Comparison of ENCODE assay signal across 1 cellular context in the genomic region with DNA sequence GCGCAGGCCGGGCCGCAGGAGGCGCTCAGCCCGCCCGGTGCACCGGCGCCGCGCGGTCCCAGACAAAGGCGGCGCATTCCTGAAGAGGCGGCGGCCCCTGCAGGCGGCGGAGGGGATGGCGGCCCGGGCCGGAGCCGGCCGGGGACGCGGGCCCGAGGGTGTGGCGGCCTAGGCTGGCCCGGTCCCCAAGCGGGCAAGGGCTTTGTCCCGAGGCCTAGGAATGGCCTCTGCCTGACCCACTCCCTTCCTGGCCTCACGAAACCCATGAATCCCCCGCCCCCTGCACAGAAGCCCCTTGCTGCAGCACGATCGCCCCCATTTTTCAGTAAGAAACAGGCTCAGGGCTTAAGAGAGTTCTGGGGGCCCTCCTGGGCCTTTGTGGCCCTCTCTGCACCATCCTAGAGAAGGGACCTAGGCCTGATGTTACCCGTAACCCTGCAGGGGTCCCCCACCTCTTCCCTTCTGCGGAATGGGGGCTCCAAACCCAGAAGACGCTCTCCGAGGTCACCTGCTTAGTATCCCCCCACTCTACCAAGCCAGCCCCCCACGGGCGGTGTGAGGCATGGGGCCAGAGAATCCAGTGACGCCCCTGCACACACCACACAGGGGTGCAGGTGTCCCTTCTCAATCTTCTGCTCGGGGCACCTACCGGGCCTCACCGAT.
TF ChIP-seq lines count a peak whose summit lies in the region.

No MANE protein-coding gene starts in this region.

TF ChIP-seq in K562, 482 proteins besides CTCF, POLR2A, EP300 and RAD21 (continued from another document and continues in another):
- TF ChIP-seq, protein P1, sequence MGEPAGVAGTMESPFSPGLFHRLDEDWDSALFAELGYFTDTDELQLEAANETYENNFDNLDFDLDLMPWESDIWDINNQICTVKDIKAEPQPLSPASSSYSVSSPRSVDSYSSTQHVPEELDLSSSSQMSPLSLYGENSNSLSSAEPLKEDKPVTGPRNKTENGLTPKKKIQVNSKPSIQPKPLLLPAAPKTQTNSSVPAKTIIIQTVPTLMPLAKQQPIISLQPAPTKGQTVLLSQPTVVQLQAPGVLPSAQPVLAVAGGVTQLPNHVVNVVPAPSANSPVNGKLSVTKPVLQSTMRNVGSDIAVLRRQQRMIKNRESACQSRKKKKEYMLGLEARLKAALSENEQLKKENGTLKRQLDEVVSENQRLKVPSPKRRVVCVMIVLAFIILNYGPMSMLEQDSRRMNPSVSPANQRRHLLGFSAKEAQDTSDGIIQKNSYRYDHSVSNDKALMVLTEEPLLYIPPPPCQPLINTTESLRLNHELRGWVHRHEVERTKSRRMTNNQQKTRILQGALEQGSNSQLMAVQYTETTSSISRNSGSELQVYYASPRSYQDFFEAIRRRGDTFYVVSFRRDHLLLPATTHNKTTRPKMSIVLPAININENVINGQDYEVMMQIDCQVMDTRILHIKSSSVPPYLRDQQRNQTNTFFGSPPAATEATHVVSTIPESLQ (CRISPR knock-in tag; IDR thresholded peaks at IDR 0.05), result no peak
- TF ChIP-seq ZNF699 (CRISPR knock-in tag; IDR thresholded peaks at IDR 0.05; ENCODE audit: insufficient replicate concordance) (no peak), ZNF134 (CRISPR knock-in tag; conservative IDR thresholded peaks at IDR 0.05) (no peak), BRF1 (IDR thresholded peaks at IDR 0.05; ENCODE audit: borderline replicate concordance, extremely low read depth, insufficient read length) (no peak), ZFP1 (CRISPR knock-in tag; IDR thresholded peaks at IDR 0.05) (no peak), PCBP2 (IDR thresholded peaks at IDR 0.05; ENCODE audit: low read depth, low read length, poor library complexity, severe bottlenecking) (no peak), MIER1 (IDR thresholded peaks at IDR 0.05; ENCODE audit: low read depth) (no peak), ZBTB7A (IDR thresholded peaks at IDR 0.05; ENCODE audit: borderline replicate concordance, control insufficient read depth, low read depth, low read length) (no peak; the same call in 1 of the 2 replicates), STAT5A (IDR thresholded peaks at IDR 0.05; ENCODE audit: borderline replicate concordance, low read length) (no peak), KLF1 (tag; IDR thresholded peaks at IDR 0.05) (peak; percentile 74), ZNF384 (IDR thresholded peaks at IDR 0.05; ENCODE audit: low read depth, low read length) (no peak), U2AF1 (optimal IDR thresholded peaks at IDR 0.05; ENCODE audit: low read depth, low read length) (no peak), JUND (IDR thresholded peaks at IDR 0.05; ENCODE audit: borderline replicate concordance, low read depth, low read length) (peak; percentile 67), JUND (tag; IDR thresholded peaks at IDR 0.05; ENCODE audit: borderline replicate concordance, low read depth, low read length) (no peak), ZNF253 (CRISPR knock-in tag; conservative IDR thresholded peaks at IDR 0.05) (no peak), CTBP1 (IDR thresholded peaks at IDR 0.05; ENCODE audit: borderline replicate concordance) (peak; percentile 99), ZFP30 (CRISPR knock-in tag; IDR thresholded peaks at IDR 0.05; ENCODE audit: borderline replicate concordance) (no peak), BRD4 (IDR thresholded peaks at IDR 0.05) (no peak), ZNF586 (CRISPR knock-in tag; conservative IDR thresholded peaks at IDR 0.05) (no peak), NCOA1 (IDR thresholded peaks at IDR 0.05; ENCODE audit: low read depth) (no peak), YBX1 (IDR thresholded peaks at IDR 0.05) (no peak), SIRT6 (IDR thresholded peaks at IDR 0.05; ENCODE audit: low read depth, low read length) (no peak), CREBBP (IDR thresholded peaks at IDR 0.05; ENCODE audit: low read depth, low read length) (no peak), ZC3H11A (IDR thresholded peaks at IDR 0.05; ENCODE audit: low read depth, low read length) (peak; percentile 82; the same call in 1 of the 2 replicates), CHCHD3 (CRISPR knock-in tag; IDR thresholded peaks at IDR 0.05) (no peak), EWSR1 (IDR thresholded peaks at IDR 0.05; ENCODE audit: borderline replicate concordance, low read depth, partially characterized antibody) (no peak)
- TF ChIP-seq, protein P2, sequence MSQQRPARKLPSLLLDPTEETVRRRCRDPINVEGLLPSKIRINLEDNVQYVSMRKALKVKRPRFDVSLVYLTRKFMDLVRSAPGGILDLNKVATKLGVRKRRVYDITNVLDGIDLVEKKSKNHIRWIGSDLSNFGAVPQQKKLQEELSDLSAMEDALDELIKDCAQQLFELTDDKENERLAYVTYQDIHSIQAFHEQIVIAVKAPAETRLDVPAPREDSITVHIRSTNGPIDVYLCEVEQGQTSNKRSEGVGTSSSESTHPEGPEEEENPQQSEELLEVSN (IDR thresholded peaks at IDR 0.05; ENCODE audit: borderline replicate concordance in 1 of 2, extremely low read depth in 1 of 2, insufficient read depth in 1 of 2, insufficient read length in 1 of 2, low read depth in 1 of 2, low read length in 1 of 2, poor library complexity in 1 of 2, severe bottlenecking in 1 of 2), result peak; percentile 43 to 87
- TF ChIP-seq, protein P3, sequence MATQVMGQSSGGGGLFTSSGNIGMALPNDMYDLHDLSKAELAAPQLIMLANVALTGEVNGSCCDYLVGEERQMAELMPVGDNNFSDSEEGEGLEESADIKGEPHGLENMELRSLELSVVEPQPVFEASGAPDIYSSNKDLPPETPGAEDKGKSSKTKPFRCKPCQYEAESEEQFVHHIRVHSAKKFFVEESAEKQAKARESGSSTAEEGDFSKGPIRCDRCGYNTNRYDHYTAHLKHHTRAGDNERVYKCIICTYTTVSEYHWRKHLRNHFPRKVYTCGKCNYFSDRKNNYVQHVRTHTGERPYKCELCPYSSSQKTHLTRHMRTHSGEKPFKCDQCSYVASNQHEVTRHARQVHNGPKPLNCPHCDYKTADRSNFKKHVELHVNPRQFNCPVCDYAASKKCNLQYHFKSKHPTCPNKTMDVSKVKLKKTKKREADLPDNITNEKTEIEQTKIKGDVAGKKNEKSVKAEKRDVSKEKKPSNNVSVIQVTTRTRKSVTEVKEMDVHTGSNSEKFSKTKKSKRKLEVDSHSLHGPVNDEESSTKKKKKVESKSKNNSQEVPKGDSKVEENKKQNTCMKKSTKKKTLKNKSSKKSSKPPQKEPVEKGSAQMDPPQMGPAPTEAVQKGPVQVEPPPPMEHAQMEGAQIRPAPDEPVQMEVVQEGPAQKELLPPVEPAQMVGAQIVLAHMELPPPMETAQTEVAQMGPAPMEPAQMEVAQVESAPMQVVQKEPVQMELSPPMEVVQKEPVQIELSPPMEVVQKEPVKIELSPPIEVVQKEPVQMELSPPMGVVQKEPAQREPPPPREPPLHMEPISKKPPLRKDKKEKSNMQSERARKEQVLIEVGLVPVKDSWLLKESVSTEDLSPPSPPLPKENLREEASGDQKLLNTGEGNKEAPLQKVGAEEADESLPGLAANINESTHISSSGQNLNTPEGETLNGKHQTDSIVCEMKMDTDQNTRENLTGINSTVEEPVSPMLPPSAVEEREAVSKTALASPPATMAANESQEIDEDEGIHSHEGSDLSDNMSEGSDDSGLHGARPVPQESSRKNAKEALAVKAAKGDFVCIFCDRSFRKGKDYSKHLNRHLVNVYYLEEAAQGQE (CRISPR knock-in tag; IDR thresholded peaks at IDR 0.05; ENCODE audit: low read depth), result peak; percentile 78; the same call in 1 of the 2 replicates
- TF ChIP-seq, protein P4, sequence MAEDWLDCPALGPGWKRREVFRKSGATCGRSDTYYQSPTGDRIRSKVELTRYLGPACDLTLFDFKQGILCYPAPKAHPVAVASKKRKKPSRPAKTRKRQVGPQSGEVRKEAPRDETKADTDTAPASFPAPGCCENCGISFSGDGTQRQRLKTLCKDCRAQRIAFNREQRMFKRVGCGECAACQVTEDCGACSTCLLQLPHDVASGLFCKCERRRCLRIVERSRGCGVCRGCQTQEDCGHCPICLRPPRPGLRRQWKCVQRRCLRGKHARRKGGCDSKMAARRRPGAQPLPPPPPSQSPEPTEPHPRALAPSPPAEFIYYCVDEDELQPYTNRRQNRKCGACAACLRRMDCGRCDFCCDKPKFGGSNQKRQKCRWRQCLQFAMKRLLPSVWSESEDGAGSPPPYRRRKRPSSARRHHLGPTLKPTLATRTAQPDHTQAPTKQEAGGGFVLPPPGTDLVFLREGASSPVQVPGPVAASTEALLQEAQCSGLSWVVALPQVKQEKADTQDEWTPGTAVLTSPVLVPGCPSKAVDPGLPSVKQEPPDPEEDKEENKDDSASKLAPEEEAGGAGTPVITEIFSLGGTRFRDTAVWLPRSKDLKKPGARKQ (CRISPR knock-in tag; IDR thresholded peaks at IDR 0.05), result no peak
- TF ChIP-seq, protein P5, sequence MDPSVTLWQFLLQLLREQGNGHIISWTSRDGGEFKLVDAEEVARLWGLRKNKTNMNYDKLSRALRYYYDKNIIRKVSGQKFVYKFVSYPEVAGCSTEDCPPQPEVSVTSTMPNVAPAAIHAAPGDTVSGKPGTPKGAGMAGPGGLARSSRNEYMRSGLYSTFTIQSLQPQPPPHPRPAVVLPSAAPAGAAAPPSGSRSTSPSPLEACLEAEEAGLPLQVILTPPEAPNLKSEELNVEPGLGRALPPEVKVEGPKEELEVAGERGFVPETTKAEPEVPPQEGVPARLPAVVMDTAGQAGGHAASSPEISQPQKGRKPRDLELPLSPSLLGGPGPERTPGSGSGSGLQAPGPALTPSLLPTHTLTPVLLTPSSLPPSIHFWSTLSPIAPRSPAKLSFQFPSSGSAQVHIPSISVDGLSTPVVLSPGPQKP (CRISPR knock-in tag; IDR thresholded peaks at IDR 0.05), result peak; percentile 84
- TF ChIP-seq, protein P6, sequence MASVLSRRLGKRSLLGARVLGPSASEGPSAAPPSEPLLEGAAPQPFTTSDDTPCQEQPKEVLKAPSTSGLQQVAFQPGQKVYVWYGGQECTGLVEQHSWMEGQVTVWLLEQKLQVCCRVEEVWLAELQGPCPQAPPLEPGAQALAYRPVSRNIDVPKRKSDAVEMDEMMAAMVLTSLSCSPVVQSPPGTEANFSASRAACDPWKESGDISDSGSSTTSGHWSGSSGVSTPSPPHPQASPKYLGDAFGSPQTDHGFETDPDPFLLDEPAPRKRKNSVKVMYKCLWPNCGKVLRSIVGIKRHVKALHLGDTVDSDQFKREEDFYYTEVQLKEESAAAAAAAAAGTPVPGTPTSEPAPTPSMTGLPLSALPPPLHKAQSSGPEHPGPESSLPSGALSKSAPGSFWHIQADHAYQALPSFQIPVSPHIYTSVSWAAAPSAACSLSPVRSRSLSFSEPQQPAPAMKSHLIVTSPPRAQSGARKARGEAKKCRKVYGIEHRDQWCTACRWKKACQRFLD (CRISPR knock-in tag; IDR thresholded peaks at IDR 0.05), result no peak
- TF ChIP-seq, protein P7, sequence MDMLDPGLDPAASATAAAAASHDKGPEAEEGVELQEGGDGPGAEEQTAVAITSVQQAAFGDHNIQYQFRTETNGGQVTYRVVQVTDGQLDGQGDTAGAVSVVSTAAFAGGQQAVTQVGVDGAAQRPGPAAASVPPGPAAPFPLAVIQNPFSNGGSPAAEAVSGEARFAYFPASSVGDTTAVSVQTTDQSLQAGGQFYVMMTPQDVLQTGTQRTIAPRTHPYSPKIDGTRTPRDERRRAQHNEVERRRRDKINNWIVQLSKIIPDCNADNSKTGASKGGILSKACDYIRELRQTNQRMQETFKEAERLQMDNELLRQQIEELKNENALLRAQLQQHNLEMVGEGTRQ (CRISPR knock-in tag; IDR thresholded peaks at IDR 0.05), result 0 out of 2 replicates have a peak, but pooled peaks have one; percentile 6
- TF ChIP-seq, protein P8, sequence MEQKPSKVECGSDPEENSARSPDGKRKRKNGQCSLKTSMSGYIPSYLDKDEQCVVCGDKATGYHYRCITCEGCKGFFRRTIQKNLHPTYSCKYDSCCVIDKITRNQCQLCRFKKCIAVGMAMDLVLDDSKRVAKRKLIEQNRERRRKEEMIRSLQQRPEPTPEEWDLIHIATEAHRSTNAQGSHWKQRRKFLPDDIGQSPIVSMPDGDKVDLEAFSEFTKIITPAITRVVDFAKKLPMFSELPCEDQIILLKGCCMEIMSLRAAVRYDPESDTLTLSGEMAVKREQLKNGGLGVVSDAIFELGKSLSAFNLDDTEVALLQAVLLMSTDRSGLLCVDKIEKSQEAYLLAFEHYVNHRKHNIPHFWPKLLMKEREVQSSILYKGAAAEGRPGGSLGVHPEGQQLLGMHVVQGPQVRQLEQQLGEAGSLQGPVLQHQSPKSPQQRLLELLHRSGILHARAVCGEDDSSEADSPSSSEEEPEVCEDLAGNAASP (IDR thresholded peaks at IDR 0.05), result no peak
- TF ChIP-seq, protein P9, sequence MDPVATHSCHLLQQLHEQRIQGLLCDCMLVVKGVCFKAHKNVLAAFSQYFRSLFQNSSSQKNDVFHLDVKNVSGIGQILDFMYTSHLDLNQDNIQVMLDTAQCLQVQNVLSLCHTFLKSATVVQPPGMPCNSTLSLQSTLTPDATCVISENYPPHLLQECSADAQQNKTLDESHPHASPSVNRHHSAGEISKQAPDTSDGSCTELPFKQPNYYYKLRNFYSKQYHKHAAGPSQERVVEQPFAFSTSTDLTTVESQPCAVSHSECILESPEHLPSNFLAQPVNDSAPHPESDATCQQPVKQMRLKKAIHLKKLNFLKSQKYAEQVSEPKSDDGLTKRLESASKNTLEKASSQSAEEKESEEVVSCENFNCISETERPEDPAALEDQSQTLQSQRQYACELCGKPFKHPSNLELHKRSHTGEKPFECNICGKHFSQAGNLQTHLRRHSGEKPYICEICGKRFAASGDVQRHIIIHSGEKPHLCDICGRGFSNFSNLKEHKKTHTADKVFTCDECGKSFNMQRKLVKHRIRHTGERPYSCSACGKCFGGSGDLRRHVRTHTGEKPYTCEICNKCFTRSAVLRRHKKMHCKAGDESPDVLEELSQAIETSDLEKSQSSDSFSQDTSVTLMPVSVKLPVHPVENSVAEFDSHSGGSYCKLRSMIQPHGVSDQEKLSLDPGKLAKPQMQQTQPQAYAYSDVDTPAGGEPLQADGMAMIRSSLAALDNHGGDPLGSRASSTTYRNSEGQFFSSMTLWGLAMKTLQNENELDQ (CRISPR knock-in tag; IDR thresholded peaks at IDR 0.05; ENCODE audit: borderline replicate concordance), result 0 out of 2 replicates have a peak, but pooled peaks have one; percentile 32
- TF ChIP-seq, protein P10, sequence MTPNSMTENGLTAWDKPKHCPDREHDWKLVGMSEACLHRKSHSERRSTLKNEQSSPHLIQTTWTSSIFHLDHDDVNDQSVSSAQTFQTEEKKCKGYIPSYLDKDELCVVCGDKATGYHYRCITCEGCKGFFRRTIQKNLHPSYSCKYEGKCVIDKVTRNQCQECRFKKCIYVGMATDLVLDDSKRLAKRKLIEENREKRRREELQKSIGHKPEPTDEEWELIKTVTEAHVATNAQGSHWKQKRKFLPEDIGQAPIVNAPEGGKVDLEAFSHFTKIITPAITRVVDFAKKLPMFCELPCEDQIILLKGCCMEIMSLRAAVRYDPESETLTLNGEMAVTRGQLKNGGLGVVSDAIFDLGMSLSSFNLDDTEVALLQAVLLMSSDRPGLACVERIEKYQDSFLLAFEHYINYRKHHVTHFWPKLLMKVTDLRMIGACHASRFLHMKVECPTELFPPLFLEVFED (CRISPR knock-in tag; conservative IDR thresholded peaks at IDR 0.05), result no peak
- TF ChIP-seq, protein P11, sequence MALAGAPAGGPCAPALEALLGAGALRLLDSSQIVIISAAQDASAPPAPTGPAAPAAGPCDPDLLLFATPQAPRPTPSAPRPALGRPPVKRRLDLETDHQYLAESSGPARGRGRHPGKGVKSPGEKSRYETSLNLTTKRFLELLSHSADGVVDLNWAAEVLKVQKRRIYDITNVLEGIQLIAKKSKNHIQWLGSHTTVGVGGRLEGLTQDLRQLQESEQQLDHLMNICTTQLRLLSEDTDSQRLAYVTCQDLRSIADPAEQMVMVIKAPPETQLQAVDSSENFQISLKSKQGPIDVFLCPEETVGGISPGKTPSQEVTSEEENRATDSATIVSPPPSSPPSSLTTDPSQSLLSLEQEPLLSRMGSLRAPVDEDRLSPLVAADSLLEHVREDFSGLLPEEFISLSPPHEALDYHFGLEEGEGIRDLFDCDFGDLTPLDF (CRISPR knock-in tag; IDR thresholded peaks at IDR 0.05), result no peak; the same call in 1 of the 2 replicates
